In the genomic region with DNA sequence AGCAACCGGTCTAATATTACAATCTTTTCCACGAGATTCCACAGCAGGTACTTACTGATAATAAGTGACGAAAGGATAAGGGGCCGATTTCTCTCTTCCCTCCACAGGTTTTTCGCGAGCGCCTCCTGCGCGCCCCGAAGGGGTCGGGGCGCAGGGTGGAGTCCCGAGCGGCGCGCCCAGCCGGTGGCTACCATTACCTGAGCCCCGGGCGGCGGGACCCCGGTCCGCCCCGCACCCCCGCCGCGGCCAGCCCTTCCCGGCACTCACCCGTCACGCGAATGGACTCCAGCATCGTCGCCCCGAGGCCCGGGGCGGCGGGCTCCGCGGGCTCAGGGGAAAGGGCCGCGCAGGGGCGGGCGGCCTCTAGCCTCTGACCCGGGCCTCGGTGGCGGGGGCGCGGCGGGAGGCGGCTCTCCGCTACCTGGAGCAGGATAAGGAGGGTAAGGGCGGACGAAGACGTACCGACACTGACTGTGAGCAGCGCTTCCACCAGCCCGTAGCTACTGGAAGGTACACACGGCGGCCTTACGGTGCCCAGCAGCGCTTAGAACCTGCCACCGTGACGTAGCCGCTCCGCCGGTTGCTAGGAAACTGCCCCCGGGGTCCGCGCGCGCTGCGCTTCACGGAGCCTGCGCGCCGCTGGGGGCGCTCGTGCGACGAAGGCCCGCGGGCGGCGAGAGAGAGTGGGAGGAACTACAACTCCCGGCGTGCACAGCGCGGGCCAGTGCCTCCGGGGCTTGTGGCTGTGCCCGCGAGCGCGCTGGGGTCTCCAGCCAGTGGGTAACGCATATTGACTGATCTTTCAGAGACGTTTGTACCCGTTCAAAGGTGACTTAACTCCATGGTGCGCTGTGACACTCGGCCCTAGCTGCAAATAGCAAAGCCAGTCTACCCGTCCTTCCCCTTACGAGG, we compare ENCODE assay signal across 8 cellular contexts. TPM values are rescaled to one million over a fixed set of nuclear protein-coding genes. Genes with fewer than 3 reads are reported as not detected.
DNase-seq lines count a peak whose midpoint lies in the region; ATAC-seq and TF ChIP-seq lines count a peak whose summit lies in the region.

No MANE protein-coding gene starts in this region.

- WGBS in ovary, 3 donors = 0 to 1% (median 0%) methylated on average over 33 to 99 of the region's 99 CpGs
- 1% methylated on average over 99 of the region's 99 CpGs for WGBS in thymus

- peak; percentile 69 for TF ChIP-seq POLR2A in ovary (IDR thresholded peaks at IDR 0.05)

- peak; percentile 86 for TF ChIP-seq CTCF in GM12864 (IDR thresholded peaks at IDR 0.05; ENCODE audit: low read depth, low read length, missing control alignments)
- peak; percentile 91 to 98 (median 96) for TF ChIP-seq CTCF in ovary (IDR thresholded peaks at IDR 0.05)

- H3K27me3 ChIP-seq in ovary (no peaks in the 10 kb centered on the region), thymus (ENCODE audit: control insufficient read depth, insufficient read depth) (no peaks in the 10 kb centered on the region)

- POLR2A ChIA-PET in activated naive CD8-positive, alpha-beta T cell treated with anti-CD3 and anti-CD28 coated beads, Interleukin-2, amount 10 ng/mL, durations not matched to agents 7 days and 5 days (lab: Charles Lee) = interaction anchor here (0.6 to 2.1 kb wide), 4 partner anchors 11 to 22 kb away, joined by 3 to 8 read pairs (median 3); partner anchors contain the start of gene ANLN

- peaks cover 20% of the 10 kb centered on the region for H3K27me3 Mint-ChIP-seq in activated naive CD8-positive, alpha-beta T cell treated with anti-CD3 and anti-CD28 coated beads, Interleukin-2, amount 10 ng/mL, durations not matched to agents 7 days and 5 days

- H3K27ac ChIP-seq in ovary = peak overlapping the region; percentile 80 to 83
- peak overlapping the region; percentile 40 for H3K27ac ChIP-seq in thymus (ENCODE audit: low read depth)

- H3K4me3 Mint-ChIP-seq in activated naive CD8-positive, alpha-beta T cell treated with anti-CD3 and anti-CD28 coated beads, Interleukin-2, amount 10 ng/mL, durations not matched to agents 7 days and 5 days = peak overlapping the region; percentile 91

- peak; percentile 56 for DNase-seq in GM12864 (ENCODE audit: low read depth)
- DNase-seq in NCI-H1092 (lab: John Stamatoyannopoulos, UW) = peak; percentile 93
- peak; percentile 87 for DNase-seq in SKM-1 treated with dmso at 0.1 percent for 144 hours (lab: John Stamatoyannopoulos, UW; ENCODE audit: unreplicated experiment)
- DNase-seq in activated naive CD8-positive, alpha-beta T cell treated with anti-CD3 and anti-CD28 coated beads, Interleukin-2, amount 10 ng/mL, durations not matched to agents 7 days and 5 days = peak; percentile 96
- DNase-seq in Right ventricle myocardium superior = peak; percentile 94
- peak; percentile 88 to 96 (median 93) for DNase-seq in ovary

- H3K9me3 ChIP-seq in ovary (no peaks in the 10 kb centered on the region), thymus (ENCODE audit: control insufficient read depth) (no peaks in the 10 kb centered on the region)

- no peaks in the 10 kb centered on the region for H3K9me3 Mint-ChIP-seq in activated naive CD8-positive, alpha-beta T cell treated with anti-CD3 and anti-CD28 coated beads, Interleukin-2, amount 10 ng/mL, durations not matched to agents 7 days and 5 days

- no peak for TF ChIP-seq EP300 in ovary (IDR thresholded peaks at IDR 0.05)

- H3K36me3 ChIP-seq in ovary = no peaks in the 10 kb centered on the region
- H3K36me3 ChIP-seq in thymus (ENCODE audit: control insufficient read depth, insufficient read depth) = no peaks in the 10 kb centered on the region

- ATAC-seq in HG02642 (IDR thresholded peaks at IDR 0.05; ENCODE audit: poor library complexity, unreplicated experiment) (peak; percentile 99), Right ventricle myocardium superior (ENCODE audit: poor library complexity) (peak; percentile 99)
- peak; percentile 97 for ATAC-seq in activated naive CD8-positive, alpha-beta T cell treated with anti-CD3 and anti-CD28 coated beads, Interleukin-2, amount 10 ng/mL, durations not matched to agents 7 days and 5 days (ENCODE audit: low read depth)

- peaks cover 8% of the 10 kb centered on the region for H3K4me1 Mint-ChIP-seq in activated naive CD8-positive, alpha-beta T cell treated with anti-CD3 and anti-CD28 coated beads, Interleukin-2, amount 10 ng/mL, durations not matched to agents 7 days and 5 days

- H3K4me1 ChIP-seq in ovary (ENCODE audit: insufficient read depth) = no peaks in the 10 kb centered on the region
- H3K4me1 ChIP-seq in thymus (ENCODE audit: control insufficient read depth, insufficient read depth, low read length) = peaks cover 4% of the 10 kb centered on the region

- H3K36me3 Mint-ChIP-seq in activated naive CD8-positive, alpha-beta T cell treated with anti-CD3 and anti-CD28 coated beads, Interleukin-2, amount 10 ng/mL, durations not matched to agents 7 days and 5 days = no peaks in the 10 kb centered on the region

- H3K27ac Mint-ChIP-seq in activated naive CD8-positive, alpha-beta T cell treated with anti-CD3 and anti-CD28 coated beads, Interleukin-2, amount 10 ng/mL, durations not matched to agents 7 days and 5 days = peak overlapping the region; percentile 54

- H3K4me3 ChIP-seq in GM12864 (ENCODE audit: low read depth, low read length) = peak overlapping the region; percentile 46
- H3K4me3 ChIP-seq in ovary = peak overlapping the region; percentile 66
- H3K4me3 ChIP-seq in thymus (ENCODE audit: low read length) = peak overlapping the region; percentile 87

- intact Hi-C loops in Right ventricle myocardium superior (cut with DNase I) = no loop called here
- intact Hi-C loops in ovary (cut with DNase I) = no loop called here

RNA-seq across cellular contexts. Expression of gene ANLN, which starts 22.8 kb away (rescaled TPM):
- total RNA-seq in activated naive CD8-positive, alpha-beta T cell treated with anti-CD3 and anti-CD28 coated beads, Interleukin-2, amount 10 ng/mL, durations not matched to agents 7 days and 5 days = 10 to 100 TPM; 57.1 to 57.7 TPM
- 3.4 TPM for total RNA-seq in Right ventricle myocardium superior
- total RNA-seq in ovary = 1 to 10 TPM in 6 of 7 donors, under 1 TPM in 1; 0.50 to 6.0 (median 2.6) TPM
- polyA plus RNA-seq in ovary = 1 to 10 TPM; 1.2 to 2.6 TPM
- polyA plus RNA-seq in thymus = 3.1 TPM

Comparison
In these comparisons a context has a peak if more than half of its experiments do, and no peak if none do; other contexts are left out.
1. Peak in every context shown above with its lines: DNase-seq, ATAC-seq, H3K4me3 ChIP-seq and H3K27ac ChIP-seq.
2. RNA of gene ANLN, which starts 22.8 kb away (total RNA-seq): 57.1 to 57.7 TPM in activated naive CD8-positive, alpha-beta T cell treated with anti-CD3 and anti-CD28 coated beads, Interleukin-2, amount 10 ng/mL, durations not matched to agents 7 days and 5 days; 3.4 TPM in Right ventricle myocardium superior (single experiment) and 0.50 to 6.0 TPM in ovary; every median in the first group is over 4 times any median in the second.